In genomic region chr6:49551126-49551865, GRCh38 we compare ENCODE assay signal across 8 cellular contexts. TPM values are rescaled to one million over a fixed set of nuclear protein-coding genes. Genes with fewer than 3 reads are reported as not detected.
DNase-seq lines count a peak whose midpoint lies in the region; ATAC-seq and TF ChIP-seq lines count a peak whose summit lies in the region.

No MANE protein-coding gene starts in this region.

- no peaks in the 10 kb centered on the region for H3K27me3 ChIP-seq in Karpas-422 (ENCODE audit: low read length)

- no peaks in the 10 kb centered on the region for H3K4me1 ChIP-seq in Karpas-422 (ENCODE audit: low read length)

- DNase-seq in GM03348 (ENCODE audit: low spot score): peak; percentile 20
- peak; percentile 24 for DNase-seq in activated CD8-positive, alpha-beta T cell treated with anti-CD3 and anti-CD28 coated beads, Interleukin-2, amount 10 ng/mL, durations not matched to agents 7 days and 5 days
- DNase-seq in glutamatergic neuron: peak; percentile 35
- peak; percentile 74 for DNase-seq in putamen (ENCODE audit: low spot score)
- no peak for DNase-seq in T-helper 9 cell
- DNase-seq in Karpas-422: no peak

- no peaks in the 10 kb centered on the region for H3K9me3 Mint-ChIP-seq in activated CD8-positive, alpha-beta T cell treated with anti-CD3 and anti-CD28 coated beads, Interleukin-2, amount 10 ng/mL, durations not matched to agents 7 days and 5 days (ENCODE audit: insufficient read depth)
- H3K9me3 Mint-ChIP-seq in glutamatergic neuron (ENCODE audit: unreplicated experiment): no peaks in the 10 kb centered on the region

- no peak overlapping the region for H2AFZ ChIP-seq in Karpas-422 (ENCODE audit: low read length)

- H3K27me3 Mint-ChIP-seq in activated CD8-positive, alpha-beta T cell treated with anti-CD3 and anti-CD28 coated beads, Interleukin-2, amount 10 ng/mL, durations not matched to agents 7 days and 5 days (ENCODE audit: low read depth): peaks cover 30% of the 10 kb centered on the region
- H3K27me3 Mint-ChIP-seq in glutamatergic neuron (ENCODE audit: unreplicated experiment): peaks cover 10% of the 10 kb centered on the region

- H3K36me3 Mint-ChIP-seq in activated CD8-positive, alpha-beta T cell treated with anti-CD3 and anti-CD28 coated beads, Interleukin-2, amount 10 ng/mL, durations not matched to agents 7 days and 5 days (ENCODE audit: low read depth): peaks cover 3% of the 10 kb centered on the region
- H3K36me3 Mint-ChIP-seq in glutamatergic neuron (ENCODE audit: unreplicated experiment): no peaks in the 10 kb centered on the region

- no peaks in the 10 kb centered on the region for H3K36me3 ChIP-seq in Karpas-422 (ENCODE audit: insufficient read depth, low read length)

- H3K9me2 ChIP-seq in Karpas-422 (replicated peaks; ENCODE audit: insufficient read depth, low read length): no peaks in the 10 kb centered on the region

- no peaks in the 10 kb centered on the region for H4K20me1 ChIP-seq in Karpas-422 (ENCODE audit: insufficient read depth, low read depth, low read length)

- no peak overlapping the region for H3K4me3 ChIP-seq in Karpas-422 (ENCODE audit: low read length)

- CTCF ChIA-PET in activated CD8-positive, alpha-beta T cell treated with anti-CD3 and anti-CD28 coated beads, Interleukin-2, amount 10 ng/mL, durations not matched to agents 7 days and 5 days (lab: Charles Lee): interaction anchor here (1.1 to 4.4 kb wide), 3 partner anchors 16 to 141 kb away, joined by 3 to 26 read pairs (median 7); no protein-coding TSS in a partner anchor

- H3K27ac Mint-ChIP-seq in activated CD8-positive, alpha-beta T cell treated with anti-CD3 and anti-CD28 coated beads, Interleukin-2, amount 10 ng/mL, durations not matched to agents 7 days and 5 days: no peak overlapping the region
- no peak overlapping the region for H3K27ac Mint-ChIP-seq in glutamatergic neuron (ENCODE audit: unreplicated experiment)

- peak; percentile 55 for ATAC-seq in GM21390 (IDR thresholded peaks at IDR 0.05; ENCODE audit: unreplicated experiment)
- ATAC-seq in HG03571 (IDR thresholded peaks at IDR 0.05; ENCODE audit: unreplicated experiment): peak; percentile 41
- ATAC-seq in activated CD8-positive, alpha-beta T cell treated with anti-CD3 and anti-CD28 coated beads, Interleukin-2, amount 10 ng/mL, durations not matched to agents 7 days and 5 days: peak; percentile 52

- no peak for TF ChIP-seq CTCF in glutamatergic neuron (IDR thresholded peaks at IDR 0.05; ENCODE audit: partially characterized antibody, unreplicated experiment)

- H3K9ac ChIP-seq in Karpas-422 (ENCODE audit: low read length): no peak overlapping the region

- H3K4me1 Mint-ChIP-seq in activated CD8-positive, alpha-beta T cell treated with anti-CD3 and anti-CD28 coated beads, Interleukin-2, amount 10 ng/mL, durations not matched to agents 7 days and 5 days (ENCODE audit: low read depth): peaks cover 20% of the 10 kb centered on the region
- H3K4me1 Mint-ChIP-seq in glutamatergic neuron (ENCODE audit: low read depth, unreplicated experiment): peaks cover 10% of the 10 kb centered on the region

- POLR2A ChIA-PET in activated CD8-positive, alpha-beta T cell treated with anti-CD3 and anti-CD28 coated beads, Interleukin-2, amount 10 ng/mL, durations not matched to agents 7 days and 5 days (lab: Charles Lee): no interaction called here

- H3K79me2 ChIP-seq in Karpas-422 (ENCODE audit: low read length): no peaks in the 10 kb centered on the region

- peak overlapping the region; percentile 71 for H3K4me3 Mint-ChIP-seq in activated CD8-positive, alpha-beta T cell treated with anti-CD3 and anti-CD28 coated beads, Interleukin-2, amount 10 ng/mL, durations not matched to agents 7 days and 5 days
- peak overlapping the region; percentile 90 for H3K4me3 Mint-ChIP-seq in glutamatergic neuron (ENCODE audit: unreplicated experiment)

- H3K27ac ChIP-seq in Karpas-422 (ENCODE audit: low read length): no peak overlapping the region

- H3K4me2 ChIP-seq in Karpas-422 (ENCODE audit: low read depth, low read length, poor library complexity, severe bottlenecking): no peak overlapping the region

- no peaks in the 10 kb centered on the region for H3K9me3 ChIP-seq in Karpas-422 (ENCODE audit: low read length)

RNA-seq across cellular contexts. Expression of gene C6orf141, which starts 0.8 kb away (rescaled TPM):
- under 1 TPM in 1 of 2 experiments, not detected in 1; 0.26 TPM for total RNA-seq in activated CD8-positive, alpha-beta T cell treated with anti-CD3 and anti-CD28 coated beads, Interleukin-2, amount 10 ng/mL, durations not matched to agents 7 days and 5 days
- total RNA-seq in glutamatergic neuron (ENCODE audit: unreplicated experiment): not detected
- not detected in 2 replicates for total RNA-seq in Karpas-422 (2014; rRNA removed; shearing (Covaris generic); ENCODE audit: low replicate concordance)

RNA-seq across cellular contexts. Expression of gene GLYATL3, which starts 51.6 kb away (rescaled TPM):
- total RNA-seq in activated CD8-positive, alpha-beta T cell treated with anti-CD3 and anti-CD28 coated beads, Interleukin-2, amount 10 ng/mL, durations not matched to agents 7 days and 5 days: not detected
- not detected for total RNA-seq in glutamatergic neuron (ENCODE audit: unreplicated experiment)
- total RNA-seq in Karpas-422 (2014; rRNA removed; shearing (Covaris generic); ENCODE audit: low replicate concordance): not detected in 2 replicates

Comparison
In these comparisons a context has a peak if more than half of its experiments do, and no peak if none do; other contexts are left out.
1. DNase-seq: peak in GM03348 (single experiment), activated CD8-positive, alpha-beta T cell treated with anti-CD3 and anti-CD28 coated beads, Interleukin-2, amount 10 ng/mL, durations not matched to agents 7 days and 5 days (single experiment), glutamatergic neuron (single experiment) and putamen (single experiment); none in T-helper 9 cell (single experiment) and Karpas-422 (single experiment).
2. Peak in every context shown above with its lines, with median percentiles within 50 percentile points of each other: ATAC-seq.